In the genomic region with DNA sequence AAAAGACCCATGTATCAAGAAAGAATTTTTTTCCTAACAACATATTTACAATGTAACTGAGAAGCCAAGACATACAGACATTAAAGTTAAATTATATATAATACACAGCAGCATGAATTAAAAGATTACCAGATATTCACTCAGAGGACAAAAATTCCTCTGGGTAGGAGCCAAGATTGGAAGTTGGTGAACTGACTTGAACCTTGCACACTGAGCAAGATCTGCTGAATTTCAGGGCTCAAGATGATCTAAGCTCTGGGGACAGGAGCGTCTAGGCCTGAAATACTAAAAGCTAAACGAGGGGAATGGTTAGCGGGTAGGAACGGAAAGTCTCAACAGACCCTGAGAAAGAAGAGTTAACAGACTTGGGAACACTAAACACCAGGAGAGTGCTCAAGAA, we compare ENCODE assay signal across 1 cellular context.
TF ChIP-seq lines count a peak whose summit lies in the region.

No MANE protein-coding gene starts in this region.

TF ChIP-seq in H1, 55 proteins besides CTCF, POLR2A, EP300 and RAD21:
- TF ChIP-seq BCL11A (IDR thresholded peaks at IDR 0.05; ENCODE audit: low read depth in 2 of 2, low read length in 2 of 2) (no peak), PHF8 (conservative IDR thresholded peaks at IDR 0.05; ENCODE audit: low read depth, low read length) (no peak)
